In genomic region chr14:20498622-20499021, GRCh38 we compare ENCODE assay signal across 1 cellular context.
TF ChIP-seq lines count a peak whose summit lies in the region.

No MANE protein-coding gene starts in this region.

TF ChIP-seq in GM23338, 12 proteins besides CTCF, POLR2A, EP300 and RAD21 (continued from another document):
- no peak for TF ChIP-seq EZH2phosphoT487 (IDR thresholded peaks at IDR 0.05; ENCODE audit: unreplicated experiment)
- no peak for TF ChIP-seq NANOG (IDR thresholded peaks at IDR 0.05; ENCODE audit: borderline replicate concordance)
- TF ChIP-seq ZNF331 (CRISPR knock-in tag; IDR thresholded peaks at IDR 0.05; ENCODE audit: low read depth) = no peak
